Comparison of ENCODE assay signal across 8 cellular contexts in genomic region chr14:74713395-74713735, GRCh38. TPM values are rescaled to one million over a fixed set of nuclear protein-coding genes. Genes with fewer than 3 reads are reported as not detected.
DNase-seq lines count a peak whose midpoint lies in the region; ATAC-seq and TF ChIP-seq lines count a peak whose summit lies in the region.

No MANE protein-coding gene starts in this region.

- H2BK120ac ChIP-seq in trophoblast cell (ENCODE audit: insufficient read depth, low read length, poor library complexity): no peak overlapping the region

- ATAC-seq in GM18517 (IDR thresholded peaks at IDR 0.05; ENCODE audit: unreplicated experiment): no peak

- H3K36me3 ChIP-seq in SJSA1 (peaks cover 35% of the 10 kb centered on the region), fibroblast of lung (ENCODE audit: control insufficient read depth, insufficient read depth, low read length) (no peaks in the 10 kb centered on the region), trophoblast cell (ENCODE audit: control insufficient read depth in 1 of 2, insufficient read depth in 2 of 2, low read length in 2 of 2) (peaks cover 7% of the 10 kb centered on the region in 2 experiments)

- no peak overlapping the region for H2BK5ac ChIP-seq in trophoblast cell (ENCODE audit: low read depth, low read length, poor library complexity)

- H3K4ac ChIP-seq in trophoblast cell (ENCODE audit: low read depth, low read length): no peak overlapping the region

- H3K9me3 ChIP-seq in SJSA1 (replicated peaks) (no peaks in the 10 kb centered on the region), fibroblast of lung (ENCODE audit: control insufficient read depth, insufficient read depth, low read depth, low read length) (no peaks in the 10 kb centered on the region), trophoblast cell (ENCODE audit: insufficient read depth, low read depth, low read length) (no peaks in the 10 kb centered on the region)

- H4K20me1 ChIP-seq in fibroblast of lung (ENCODE audit: control insufficient read depth, extremely low read depth, insufficient read depth, low read length): no peaks in the 10 kb centered on the region

- peaks cover 3% of the 10 kb centered on the region for H3K79me1 ChIP-seq in trophoblast cell (ENCODE audit: low read length)

- H3K9ac ChIP-seq in fibroblast of lung (ENCODE audit: insufficient read depth, low read length) (peak overlapping the region; percentile 88), trophoblast cell (ENCODE audit: low read length) (no peak overlapping the region)

- TF ChIP-seq CTCF in fibroblast of lung (conservative IDR thresholded peaks at IDR 0.05 in 1 of 2, IDR thresholded peaks at IDR 0.05 in 1 of 2; ENCODE audit: low read depth in 1 of 2, low read length in 2 of 2): no peak

- H2AK5ac ChIP-seq in trophoblast cell (ENCODE audit: low read length): no peak overlapping the region

- no peaks in the 10 kb centered on the region for H3K27me3 ChIP-seq in SJSA1 (replicated peaks)
- H3K27me3 ChIP-seq in fibroblast of lung (ENCODE audit: control insufficient read depth, insufficient read depth, low read length): no peaks in the 10 kb centered on the region
- H3K27me3 ChIP-seq in trophoblast cell (ENCODE audit: insufficient read depth, low read length): no peaks in the 10 kb centered on the region

- H3K18ac ChIP-seq in trophoblast cell (ENCODE audit: low read length): no peak overlapping the region

- H2AFZ ChIP-seq in fibroblast of lung (ENCODE audit: low read length): peak overlapping the region; percentile 89
- H2AFZ ChIP-seq in trophoblast cell (ENCODE audit: insufficient read depth, low read length, poor library complexity): no peak overlapping the region

- WGBS in trophoblast cell (ENCODE audit: extremely low coverage, insufficient coverage, insufficient read length): no CpG with 5 or more reads among the region's 6 CpGs

- H3K4me2 ChIP-seq in fibroblast of lung (ENCODE audit: extremely low read depth, insufficient read depth, low read length) (peak overlapping the region; percentile 92), trophoblast cell (ENCODE audit: low read length) (peak overlapping the region; percentile 73)

- H3K4me1 ChIP-seq in SJSA1 (replicated peaks) (peaks cover 4% of the 10 kb centered on the region; the same call in 1 of the 2 replicates), fibroblast of lung (ENCODE audit: control insufficient read depth, extremely low read depth, insufficient read depth, low read length) (peaks cover 10% of the 10 kb centered on the region), trophoblast cell (ENCODE audit: control insufficient read depth in 1 of 2, insufficient read depth in 2 of 2, low read length in 2 of 2) (no peaks in the 10 kb centered on the region)

- H3K14ac ChIP-seq in trophoblast cell (ENCODE audit: low read length): no peak overlapping the region

- no peak overlapping the region for H4K12ac ChIP-seq in trophoblast cell (ENCODE audit: low read depth, low read length)

- H4K91ac ChIP-seq in trophoblast cell (ENCODE audit: low read depth, low read length): no peak overlapping the region

- no peak overlapping the region for H3K23ac ChIP-seq in trophoblast cell (ENCODE audit: low read length)

- H2BK12ac ChIP-seq in trophoblast cell (ENCODE audit: low read length): no peak overlapping the region

- H3K4me3 ChIP-seq in GM08714 (ENCODE audit: low read length) (peak overlapping the region; percentile 88), SJSA1 (peak overlapping the region; percentile 63), fibroblast of lung (replicated peaks in 1 of 4; ENCODE audit: control extremely low read depth in 1 of 4, insufficient read depth in 1 of 4, low read depth in 3 of 4, low read length in 4 of 4) (peak overlapping the region; percentile 82 to 100 (median 94)), trophoblast cell (ENCODE audit: low read depth, low read length) (peak overlapping the region; percentile 99)

- H3K27ac ChIP-seq in SJSA1 (peak overlapping the region; percentile 71), fibroblast of lung (ENCODE audit: insufficient read depth, low read length) (peak overlapping the region; percentile 82), trophoblast cell (ENCODE audit: low read depth, low read length) (no peak overlapping the region)

- H3K79me2 ChIP-seq in fibroblast of lung (ENCODE audit: control insufficient read depth, insufficient read depth, low read length) (peaks cover 55% of the 10 kb centered on the region), trophoblast cell (ENCODE audit: control insufficient read depth, insufficient read depth, low read length, poor library complexity) (peaks cover 5% of the 10 kb centered on the region)

- no peak overlapping the region for H4K8ac ChIP-seq in trophoblast cell (ENCODE audit: low read depth, low read length)

- DNase-seq in SJSA1 (ENCODE audit: low read depth in 1 of 2, low spot score in 2 of 2) (no peak), fibroblast of lung (ENCODE audit: low read depth in 2 of 2) (no peak), trophoblast cell (no peak), inferior parietal cortex (ENCODE audit: extremely low spot score) (no peak), NCI-H524 treated with DMSO at 0.1 percent for 48 hours (lab: John Stamatoyannopoulos, UW) (no peak)
- DNase-seq in stimulated activated naive CD4-positive, alpha-beta T cell (lab: John Stamatoyannopoulos, UW): no peak

RNA-seq across cellular contexts. Expression of gene FCF1, which starts 0.4 kb away (rescaled TPM):
- 9.4 and 25.9 TPM in 2 replicates for total RNA-seq in SJSA1 (2014; rRNA removed; shearing (Covaris generic))
- 26.7 and 29.2 TPM in 2 replicates for total RNA-seq in fibroblast of lung
- polyA plus RNA-seq in fibroblast of lung: 57.8 and 67.2 TPM in 2 replicates
- polyA plus RNA-seq in fibroblast of lung (2012): 52.3 and 57.4 TPM in 2 replicates
- 8.6 and 23.3 TPM in 2 replicates for polyA minus RNA-seq in fibroblast of lung (ENCODE audit: low replicate concordance)
- 40.9 and 44.0 TPM in 2 replicates for polyA plus RNA-seq in trophoblast cell (2013)

RNA-seq across cellular contexts. Expression of gene AREL1, which starts 0.5 kb away (rescaled TPM):
- total RNA-seq in SJSA1 (2014; rRNA removed; shearing (Covaris generic)): 15.2 and 23.2 TPM in 2 replicates
- 23.4 and 28.2 TPM in 2 replicates for total RNA-seq in fibroblast of lung
- 36.5 and 40.8 TPM in 2 replicates for polyA plus RNA-seq in fibroblast of lung
- 19.4 and 22.0 TPM in 2 replicates for polyA plus RNA-seq in fibroblast of lung (2012)
- polyA minus RNA-seq in fibroblast of lung (ENCODE audit: low replicate concordance): 102 and 170 TPM in 2 replicates
- polyA plus RNA-seq in trophoblast cell (2013): 26.2 and 26.4 TPM in 2 replicates

RNA-seq across cellular contexts. Expression of gene YLPM1, which starts 49.8 kb away (rescaled TPM):
- total RNA-seq in SJSA1 (2014; rRNA removed; shearing (Covaris generic)): 13.4 and 15.1 TPM in 2 replicates
- 26.5 and 31.9 TPM in 2 replicates for total RNA-seq in fibroblast of lung
- 9.7 and 13.6 TPM in 2 replicates for polyA plus RNA-seq in fibroblast of lung
- polyA plus RNA-seq in fibroblast of lung (2012): 31.5 and 34.6 TPM in 2 replicates
- 31.0 and 37.8 TPM in 2 replicates for polyA minus RNA-seq in fibroblast of lung (ENCODE audit: low replicate concordance)
- 26.2 and 27.4 TPM in 2 replicates for polyA plus RNA-seq in trophoblast cell (2013)
